8 cellular contexts compared by ENCODE assay signal in genomic region chr5:154197801-154198461, GRCh38. TPM values are rescaled to one million over a fixed set of nuclear protein-coding genes. Genes with fewer than 3 reads are reported as not detected.
DNase-seq lines count a peak whose midpoint lies in the region; ATAC-seq, FAIRE-seq and TF ChIP-seq lines count a peak whose summit lies in the region.
"Had no signal": no experiment of that assay in that cellular context is flagged by ENCODE, and none has a peak within 500 bp of the region (broad histone marks: within the 10 kb centered on the region; RNA-seq: fewer than 3 reads in every experiment).

No MANE protein-coding gene starts in this region.

- H3K27ac ChIP-seq in astrocyte (ENCODE audit: low read depth, low read length) (peak overlapping the region; percentile 67), smooth muscle cell (ENCODE audit: low read depth) (peak overlapping the region; percentile 52)
- H3K27ac ChIP-seq: neutrophil had no signal

- H3K79me2 ChIP-seq in astrocyte (ENCODE audit: insufficient read depth, low read length): peaks cover 71% of the 10 kb centered on the region
- peaks cover 16% of the 10 kb centered on the region for H3K79me2 ChIP-seq in smooth muscle cell (ENCODE audit: low read depth)

- peaks cover 36% of the 10 kb centered on the region for H3K36me3 Mint-ChIP-seq in astrocyte (ENCODE audit: low read depth, unreplicated experiment)

- peak overlapping the region; percentile 69 for H3K4me3 Mint-ChIP-seq in astrocyte (ENCODE audit: unreplicated experiment)

- peak overlapping the region; percentile 83 for H3K27ac Mint-ChIP-seq in astrocyte (ENCODE audit: unreplicated experiment)

- H3K4me1 Mint-ChIP-seq in astrocyte (ENCODE audit: low read depth, unreplicated experiment): peaks cover 54% of the 10 kb centered on the region

- H3K9me3 ChIP-seq in astrocyte (ENCODE audit: insufficient read depth, low read depth, low read length): no peaks in the 10 kb centered on the region
- no peaks in the 10 kb centered on the region for H3K9me3 ChIP-seq in smooth muscle cell (replicated peaks; ENCODE audit: low read depth)
- H3K9me3 ChIP-seq: neutrophil had no signal

- no peaks in the 10 kb centered on the region for H3K27me3 ChIP-seq in astrocyte (ENCODE audit: insufficient read depth, low read length)
- no peaks in the 10 kb centered on the region for H3K27me3 ChIP-seq in smooth muscle cell (ENCODE audit: low read depth)
- H3K27me3 ChIP-seq: neutrophil had no signal

- no peak for TF ChIP-seq CTCF in astrocyte (IDR thresholded peaks at IDR 0.05; ENCODE audit: insufficient read depth, low read depth, low read length)
- TF ChIP-seq CTCF in smooth muscle cell (IDR thresholded peaks at IDR 0.05; ENCODE audit: borderline replicate concordance, insufficient read depth, poor library complexity, severe bottlenecking): no peak

- H3K4me3 ChIP-seq in astrocyte (ENCODE audit: insufficient read depth, low read depth, low read length) (no peak overlapping the region), smooth muscle cell (no peak overlapping the region)

- peaks cover 10% of the 10 kb centered on the region for H3F3A ChIP-seq in smooth muscle cell (ENCODE audit: low read depth)

- H3K9me3 Mint-ChIP-seq in astrocyte (ENCODE audit: unreplicated experiment): peaks cover 4% of the 10 kb centered on the region

- peak overlapping the region; percentile 14 for H3K9ac ChIP-seq in astrocyte (ENCODE audit: low read length)
- no peak overlapping the region for H3K9ac ChIP-seq in smooth muscle cell (ENCODE audit: low read depth)

- 84% methylated on average over 8 of the region's 8 CpGs for WGBS in smooth muscle cell (ENCODE audit: low lambda C conversion rate)

- H3K4me2 ChIP-seq in astrocyte (ENCODE audit: low read length) (peak overlapping the region; percentile 63), smooth muscle cell (peak overlapping the region; percentile 73)

- H3K4me1 ChIP-seq in astrocyte (ENCODE audit: insufficient read depth, low read length): peaks cover 59% of the 10 kb centered on the region
- peaks cover 22% of the 10 kb centered on the region for H3K4me1 ChIP-seq in smooth muscle cell (ENCODE audit: low read depth)

- no peak overlapping the region for H2AFZ ChIP-seq in astrocyte (ENCODE audit: low read depth, low read length)
- no peak overlapping the region for H2AFZ ChIP-seq in smooth muscle cell (ENCODE audit: low read depth)

- FAIRE-seq in astrocyte (lab: Jason Lieb, UNC): peak; percentile 60

- DNase-seq in SW480 (ENCODE audit: low spot score) (peak; percentile 96), astrocyte (ENCODE audit: low read depth) (peak; percentile 92), smooth muscle cell (lab: John Stamatoyannopoulos, UW; ENCODE audit: unreplicated experiment) (no peak), T1000 (lab: John Stamatoyannopoulos, UW) (no peak), GOT3 (lab: John Stamatoyannopoulos, UW) (no peak)

- no peaks in the 10 kb centered on the region for H3K27me3 Mint-ChIP-seq in astrocyte (ENCODE audit: low read depth, unreplicated experiment)

- H3K36me3 ChIP-seq in astrocyte (ENCODE audit: insufficient read depth, low read length) (peaks cover 11% of the 10 kb centered on the region), smooth muscle cell (ENCODE audit: low read depth) (no peaks in the 10 kb centered on the region)

- H4K20me1 ChIP-seq in astrocyte (ENCODE audit: insufficient read depth, low read length) (peaks cover 61% of the 10 kb centered on the region), smooth muscle cell (ENCODE audit: low read depth) (peaks cover 8% of the 10 kb centered on the region)

- ATAC-seq in HG03060 (IDR thresholded peaks at IDR 0.05; ENCODE audit: low read depth, unreplicated experiment): peak; percentile 41
- ATAC-seq in HG03571 (IDR thresholded peaks at IDR 0.05; ENCODE audit: unreplicated experiment): no peak

RNA-seq across cellular contexts. Expression of gene GALNT10, which starts 7.4 kb away (rescaled TPM):
- total RNA-seq in astrocyte (96.1 and 118 TPM in 2 replicates), smooth muscle cell (24.6 and 28.4 TPM in 2 replicates)
- 23.6 and 25.9 TPM in 2 replicates for polyA plus RNA-seq in smooth muscle cell

Comparison
In these comparisons a context has a peak if more than half of its experiments do, and no peak if none do; other contexts are left out.
1. DNase-seq: peak in SW480 (single experiment) and astrocyte (single experiment); none in smooth muscle cell (single experiment), T1000 (single experiment) and GOT3 (single experiment).